ENCODE assay signal across 10 cellular contexts in the genomic region with DNA sequence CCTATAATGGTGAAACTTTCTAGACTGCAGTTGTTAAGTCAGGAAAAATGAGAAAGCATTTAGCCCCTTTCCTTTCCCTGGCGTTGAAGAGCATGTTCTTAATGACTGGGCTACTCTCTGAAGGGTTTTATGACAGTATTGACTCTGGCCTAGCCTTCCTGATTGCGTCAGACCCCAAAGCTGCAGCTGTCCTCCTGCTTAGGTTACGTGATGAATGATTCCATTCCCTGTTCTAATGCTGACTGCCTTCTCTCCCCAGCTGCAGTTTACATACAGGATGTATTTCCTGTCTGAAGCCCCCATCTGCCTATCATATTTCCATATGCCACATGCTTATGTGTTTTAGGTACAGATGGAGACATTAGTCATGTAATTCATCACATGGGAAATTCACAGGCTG.
DNase-seq lines count a peak whose midpoint lies in the region; ATAC-seq and TF ChIP-seq lines count a peak whose summit lies in the region.
"Had no signal": no experiment of that assay in that cellular context is flagged by ENCODE, and none has a peak within 500 bp of the region (broad histone marks: within the 10 kb centered on the region; RNA-seq: fewer than 3 reads in every experiment).

No MANE protein-coding gene starts in this region.

- H3K27me3 Mint-ChIP-seq in CD8-positive, alpha-beta T cell (ENCODE audit: low read depth): no peaks in the 10 kb centered on the region

- DNase-seq in GM04504 (ENCODE audit: low read depth) (peak; percentile 83), NCI-H446 (lab: John Stamatoyannopoulos, UW) (peak; percentile 53 to 87), choroid plexus epithelial cell (ENCODE audit: low read depth) (peak; percentile 93), psoas muscle (peak; percentile 49 to 56), Ammon's horn (ENCODE audit: low spot score) (no peak), medulla oblongata (ENCODE audit: extremely low spot score) (no peak)
- no peak for DNase-seq in CD8-positive, alpha-beta T cell
- DNase-seq: stimulated activated CD4-positive, alpha-beta T cell treated with anti-CD3 and anti-CD28 coated beads, Interleukin-4, amount 100 ng/mL, for 24 hours had no signal

- peaks cover 6% of the 10 kb centered on the region for H3K9me3 Mint-ChIP-seq in CD8-positive, alpha-beta T cell

- no peak overlapping the region for H3K4me3 Mint-ChIP-seq in CD8-positive, alpha-beta T cell

- 9 to 13% (median 11%) methylated on average over 3 of the region's 3 CpGs for WGBS in psoas muscle, 3 donors

- no peaks in the 10 kb centered on the region for H3K27me3 ChIP-seq in psoas muscle (ENCODE audit: insufficient read depth in 3 of 3, low read length in 2 of 3)
- H3K27me3 ChIP-seq in CD8-positive, alpha-beta T cell (ENCODE audit: insufficient read depth, low read length): no peaks in the 10 kb centered on the region

- no peak for TF ChIP-seq CTCF in choroid plexus epithelial cell (conservative IDR thresholded peaks at IDR 0.05; ENCODE audit: low read depth, low read length)
- TF ChIP-seq CTCF in psoas muscle (IDR thresholded peaks at IDR 0.05): no peak
- TF ChIP-seq CTCF in CD8-positive, alpha-beta T cell (IDR thresholded peaks at IDR 0.05): no peak

- H3K4me1 Mint-ChIP-seq in CD8-positive, alpha-beta T cell (ENCODE audit: low read depth): no peaks in the 10 kb centered on the region

- H3K36me3 ChIP-seq in psoas muscle (ENCODE audit: insufficient read depth in 1 of 2, low read depth in 1 of 2): no peaks in the 10 kb centered on the region
- no peaks in the 10 kb centered on the region for H3K36me3 ChIP-seq in CD8-positive, alpha-beta T cell (ENCODE audit: insufficient read depth, low read length)

- peak; percentile 85 to 98 (median 88) for ATAC-seq in psoas muscle
- ATAC-seq in GM18517 (IDR thresholded peaks at IDR 0.05; ENCODE audit: unreplicated experiment): no peak
- no peak for ATAC-seq in CD8-positive, alpha-beta T cell

- no peak overlapping the region for H3K27ac Mint-ChIP-seq in CD8-positive, alpha-beta T cell

- POLR2A ChIA-PET in CD8-positive, alpha-beta T cell (lab: Charles Lee): no interaction called here

- CTCF ChIA-PET in CD8-positive, alpha-beta T cell (lab: Charles Lee): no interaction called here

- no peaks in the 10 kb centered on the region for H3K36me3 Mint-ChIP-seq in CD8-positive, alpha-beta T cell

- no peaks in the 10 kb centered on the region for H3K9me3 ChIP-seq in psoas muscle
- no peaks in the 10 kb centered on the region for H3K9me3 ChIP-seq in CD8-positive, alpha-beta T cell (ENCODE audit: low read length)

- H3K4me3 ChIP-seq in choroid plexus epithelial cell (ENCODE audit: low read depth, low read length) (no peak overlapping the region), psoas muscle (no peak overlapping the region)
- H3K4me3 ChIP-seq in CD8-positive, alpha-beta T cell (ENCODE audit: low read depth, low read length): no peak overlapping the region
- H3K4me3 ChIP-seq: SK-N-MC had no signal

- intact Hi-C loops in psoas muscle (cut with DNase I): no loop called here
- intact Hi-C loops in CD8-positive, alpha-beta T cell (cut with DNase I, micrococcal nuclease): no loop called here

- H3K27ac ChIP-seq in psoas muscle: peak overlapping the region; percentile 41
- no peak overlapping the region for H3K27ac ChIP-seq in CD8-positive, alpha-beta T cell (ENCODE audit: low read depth, low read length)
- H3K27ac ChIP-seq: SK-N-MC had no signal

- H3K4me1 ChIP-seq in psoas muscle: no peaks in the 10 kb centered on the region
- no peaks in the 10 kb centered on the region for H3K4me1 ChIP-seq in CD8-positive, alpha-beta T cell (ENCODE audit: insufficient read depth, low read length)

Comparison
In these comparisons a context has a peak if more than half of its experiments do, and no peak if none do; other contexts are left out.
1. DNase-seq: peak in GM04504 (single experiment), NCI-H446 (2 of 2), choroid plexus epithelial cell (single experiment) and psoas muscle (2 of 2); none in Ammon's horn (single experiment), medulla oblongata (single experiment) and CD8-positive, alpha-beta T cell (0 of 7).
2. ATAC-seq: peak in psoas muscle (4 of 4); none in GM18517 (single experiment) and CD8-positive, alpha-beta T cell (single experiment).